Comparison of ENCODE assay signal across 18 cellular contexts in the genomic region with DNA sequence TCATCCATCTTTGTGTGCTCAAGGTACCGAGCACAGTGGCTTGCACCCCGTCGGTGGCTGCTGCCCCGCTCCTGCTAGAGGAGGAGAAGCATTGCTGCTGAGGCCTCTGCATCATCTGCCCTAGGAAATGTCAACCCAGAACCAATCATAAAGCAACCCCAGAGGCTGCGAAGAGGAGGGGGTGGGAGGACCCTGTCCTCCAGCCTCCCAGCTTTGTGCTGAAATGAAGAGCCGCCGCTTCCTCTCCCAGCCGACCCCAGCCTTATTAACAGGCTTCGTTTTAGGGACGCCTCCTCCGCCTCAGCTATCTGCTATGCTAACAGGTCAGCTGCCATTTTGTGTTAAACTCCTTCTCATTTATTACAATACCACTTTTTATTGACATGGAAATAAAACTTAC.
"Had no signal": no experiment of that assay in that cellular context is flagged by ENCODE, and none has a peak within 500 bp of the region (broad histone marks: within the 10 kb centered on the region; RNA-seq: fewer than 3 reads in every experiment).

No MANE protein-coding gene starts in this region.

- H3K4me2 ChIP-seq: SK-N-SH had no signal

- DNase-seq: activated CD4-positive, alpha-beta T cell treated with anti-CD3 and anti-CD28 coated beads for 48 hours; activated CD4-positive, alpha-beta T cell treated with anti-CD3 and anti-CD28 coated beads, Interleukin-2, amount 50 U/mL, for 4 hours; activated CD4-positive, CD25-positive, alpha-beta regulatory T cell treated with anti-CD3 and anti-CD28 coated beads, Interleukin-2, amount 50 U/mL, for 72 hours; activated CD8-positive, alpha-beta memory T cell treated with anti-CD3 and anti-CD28 coated beads, Interleukin-2, amount 50 U/mL, for 48 hours; activated CD8-positive, alpha-beta T cell treated with anti-CD3 and anti-CD28 coated beads, Interleukin-2, amount 10 ng/mL, durations not matched to agents 7 days and 5 days; activated T-cell treated with anti-CD3 and anti-CD28 coated beads, Interleukin-2, amount 50 U/mL, for 1 hour; brain microvascular endothelial cell; caudate nucleus; NCI-H1105 treated with DMSO at 0.1 percent for 48 hours; NCI-H1436 treated with DMSO at 0.1 percent for 48 hours; NCI-H187; NCI-H2081 treated with DMSO at 0.1 percent for 48 hours; NCI-H2171; NCI-H226; NCI-H526 treated with DMSO at 0.1 percent for 48 hours; NCI-H82; SK-N-SH; T-helper 1 cell had no signal

- H3K36me3 ChIP-seq: brain microvascular endothelial cell had no signal

- H3K9me3 ChIP-seq: SK-N-SH had no signal

- H3K27ac ChIP-seq: brain microvascular endothelial cell had no signal

- H3K9me2 ChIP-seq: SK-N-SH had no signal

- H3K9ac ChIP-seq: SK-N-SH had no signal
